In the genomic region with DNA sequence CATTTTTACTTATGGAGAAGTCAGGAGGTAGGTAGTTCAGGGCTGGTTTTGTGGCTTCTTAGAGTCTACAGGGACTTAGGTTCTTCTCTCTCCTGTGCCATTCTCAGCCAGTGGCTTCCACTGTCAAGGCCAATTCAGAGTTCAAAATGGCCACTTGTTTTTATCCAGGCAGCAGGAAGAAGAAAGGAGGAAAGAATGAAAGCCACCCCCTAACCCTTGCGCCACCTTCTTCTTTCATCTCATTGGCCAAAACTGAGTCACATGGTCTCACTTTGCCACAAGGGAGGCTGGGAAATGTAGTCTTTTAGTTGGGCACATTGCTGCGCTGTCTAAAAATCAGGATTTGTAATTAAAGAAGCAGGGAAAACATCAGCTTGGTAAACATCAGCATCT, we compare ENCODE assay signal across 8 cellular contexts.
DNase-seq lines count a peak whose midpoint lies in the region; ATAC-seq, FAIRE-seq and TF ChIP-seq lines count a peak whose summit lies in the region.

No MANE protein-coding gene starts in this region.

- H3K27me3 ChIP-seq in DND-41 (ENCODE audit: insufficient read depth, low read length, poor library complexity) (no peaks in the 10 kb centered on the region), Peyer's patch (no peaks in the 10 kb centered on the region)

- H3K4me2 ChIP-seq in DND-41 (ENCODE audit: insufficient read depth, low read length) = peak overlapping the region; percentile 1; the same call in 1 of the 2 replicates

- TF ChIP-seq POLR2A in Peyer's patch (IDR thresholded peaks at IDR 0.05) = no peak

- no peak for FAIRE-seq in RCC 7860 (lab: Jason Lieb, UNC)

- peaks cover 10 to 32% (median 16%) of the 10 kb centered on the region in 3 donors for H3K4me1 Mint-ChIP-seq in naive B cell

- peak; percentile 75 for DNase-seq in DND-41
- DNase-seq in LHCN-M2 (ENCODE audit: low read depth) = peak; percentile 81
- DNase-seq in SHP77 treated with DMSO at 0.1 percent for 48 hours (lab: John Stamatoyannopoulos, UW) = peak; percentile 100
- DNase-seq in dermis blood vessel endothelial cell = peak; percentile 89
- no peak for DNase-seq in naive B cell
- no peak for DNase-seq in NCI-H1048 (lab: John Stamatoyannopoulos, UW)
- DNase-seq in Peyer's patch = no peak
- DNase-seq in RCC 7860 (ENCODE audit: low spot score) = no peak

- H3K9me3 Mint-ChIP-seq in naive B cell = peaks cover 0 to 8% (median 0%) of the 10 kb centered on the region in 7 donors

- H3K9me3 ChIP-seq in DND-41 (ENCODE audit: insufficient read depth, low read length, severe bottlenecking) (no peaks in the 10 kb centered on the region), Peyer's patch (no peaks in the 10 kb centered on the region)

- H4K20me1 ChIP-seq in DND-41 (ENCODE audit: insufficient read depth, low read length) = no peaks in the 10 kb centered on the region

- H3K27me3 Mint-ChIP-seq in naive B cell = peaks cover 8 to 29% (median 11%) of the 10 kb centered on the region in 3 donors

- no peak overlapping the region for H3K4me3 Mint-ChIP-seq in naive B cell

- no peaks in the 10 kb centered on the region for H3K79me2 ChIP-seq in DND-41 (ENCODE audit: insufficient read depth, low read length)

- TF ChIP-seq CTCF in DND-41 (IDR thresholded peaks at IDR 0.05; ENCODE audit: borderline replicate concordance, extremely low read depth, low read length, poor library complexity, severe bottlenecking) (no peak), Peyer's patch (IDR thresholded peaks at IDR 0.05) (no peak)

- peak overlapping the region; percentile 65; the same call in 1 of the 2 replicates for H2AFZ ChIP-seq in DND-41 (ENCODE audit: low read depth, low read length)

- H3K36me3 Mint-ChIP-seq in naive B cell = peaks cover 0 to 15% of the 10 kb centered on the region in 2 donors

- peak overlapping the region in 1 of 6 donors; percentile 21 for H3K27ac Mint-ChIP-seq in naive B cell

- H3K27ac ChIP-seq in DND-41 (ENCODE audit: low read length) (peak overlapping the region; percentile 72), Peyer's patch (peak overlapping the region in 1 of 4 donors; percentile 0)

- ATAC-seq in DND-41 (ENCODE audit: insufficient read depth, low read depth) (peak; percentile 86), naive B cell (ENCODE audit: low read depth in 2 of 2) (peak; percentile 54 to 56)

- no peak overlapping the region for H3K4me3 ChIP-seq in DND-41 (ENCODE audit: low read depth in 1 of 2, low read length in 2 of 2)
- no peak overlapping the region for H3K4me3 ChIP-seq in Peyer's patch

- peaks cover 40% of the 10 kb centered on the region for H3K4me1 ChIP-seq in DND-41 (ENCODE audit: insufficient read depth, low read length)
- peaks cover 0 to 4% (median 3%) of the 10 kb centered on the region in 4 donors for H3K4me1 ChIP-seq in Peyer's patch

- no peak overlapping the region; the same call in 1 of the 2 replicates for H3K9ac ChIP-seq in DND-41 (ENCODE audit: low read depth, low read length)

- H3K36me3 ChIP-seq in DND-41 (ENCODE audit: insufficient read depth, low read length) (no peaks in the 10 kb centered on the region), Peyer's patch (no peaks in the 10 kb centered on the region)

Comparison
In these comparisons a context has a peak if more than half of its experiments do, and no peak if none do; other contexts are left out.
1. DNase-seq: peak in DND-41 (single experiment), LHCN-M2 (single experiment), SHP77 treated with DMSO at 0.1 percent for 48 hours (single experiment) and dermis blood vessel endothelial cell (single experiment); none in naive B cell (single experiment), NCI-H1048 (single experiment), Peyer's patch (0 of 3) and RCC 7860 (single experiment).